In genomic region chr13:41960700-41961697, GRCh38 we compare ENCODE assay signal across 1 cellular context.
TF ChIP-seq lines count a peak whose summit lies in the region.

TSS of gene VWA8 (minus strand) at chr13:41961109. CDS start at chr13:41961015, 94 bp downstream.

TF ChIP-seq in HepG2, 621 proteins besides CTCF, POLR2A, EP300 and RAD21 (continued from another document and continues in another):
- 0 out of 2 replicates have a peak, but pooled peaks have one; percentile 33 for TF ChIP-seq BATF2 (CRISPR knock-in tag; IDR thresholded peaks at IDR 0.05)
- no peak for TF ChIP-seq ZNF101 (CRISPR knock-in tag; IDR thresholded peaks at IDR 0.05; ENCODE audit: borderline replicate concordance, low read depth)
- no peak for TF ChIP-seq ZNF253 (CRISPR knock-in tag; IDR thresholded peaks at IDR 0.05; ENCODE audit: borderline replicate concordance)
- TF ChIP-seq ZMYM4 (CRISPR knock-in tag; IDR thresholded peaks at IDR 0.05), result peak; percentile 63
- TF ChIP-seq ZNF598 (CRISPR knock-in tag; IDR thresholded peaks at IDR 0.05; ENCODE audit: borderline replicate concordance), result peak; percentile 40; the same call in 1 of the 2 replicates
- TF ChIP-seq MED13 (CRISPR knock-in tag; IDR thresholded peaks at IDR 0.05), result 0 out of 2 replicates have a peak, but pooled peaks have one; percentile 59
- TF ChIP-seq SALL1 (CRISPR knock-in tag; IDR thresholded peaks at IDR 0.05), result peak; percentile 80
- TF ChIP-seq TEAD3 (CRISPR knock-in tag; optimal IDR thresholded peaks at IDR 0.05; ENCODE audit: borderline replicate concordance), result peak; percentile 43
- peak; percentile 73; the same call in 1 of the 2 replicates for TF ChIP-seq ZNF580 (CRISPR knock-in tag; IDR thresholded peaks at IDR 0.05; ENCODE audit: borderline replicate concordance, low read depth)
- peak; percentile 38; the same call in 1 of the 2 replicates for TF ChIP-seq ZNF776 (CRISPR knock-in tag; IDR thresholded peaks at IDR 0.05)
- TF ChIP-seq KMT2A (CRISPR knock-in tag; IDR thresholded peaks at IDR 0.05), result peak; percentile 99
- TF ChIP-seq IRF2 (CRISPR knock-in tag; IDR thresholded peaks at IDR 0.05), result peak; percentile 76
- TF ChIP-seq KDM2A (CRISPR knock-in tag; IDR thresholded peaks at IDR 0.05; ENCODE audit: borderline replicate concordance, low read depth), result peak; percentile 96
- 0 out of 2 replicates have a peak, but pooled peaks have one; percentile 9 for TF ChIP-seq ONECUT2 (CRISPR knock-in tag; IDR thresholded peaks at IDR 0.05)
- peak; percentile 79; the same call in 1 of the 2 replicates for TF ChIP-seq ZNF292 (CRISPR knock-in tag; IDR thresholded peaks at IDR 0.05; ENCODE audit: borderline replicate concordance, low read depth)
- TF ChIP-seq PRMT3 (CRISPR knock-in tag; IDR thresholded peaks at IDR 0.05; ENCODE audit: borderline replicate concordance, low read depth), result peak; percentile 82; the same call in 1 of the 2 replicates
- TF ChIP-seq SUZ12 (IDR thresholded peaks at IDR 0.05; ENCODE audit: low read depth, low read length), result no peak
- peak; percentile 98 for TF ChIP-seq BRD4 (CRISPR knock-in tag; IDR thresholded peaks at IDR 0.05)
- 0 out of 2 replicates have a peak, but pooled peaks have one; percentile 55 for TF ChIP-seq HNRNPL (IDR thresholded peaks at IDR 0.05; ENCODE audit: low read depth, low read length)
- TF ChIP-seq SP1 (IDR thresholded peaks at IDR 0.05), result no peak
- TF ChIP-seq SP1 (CRISPR knock-in tag; IDR thresholded peaks at IDR 0.05), result no peak; the same call in 1 of the 2 replicates
- TF ChIP-seq NFKB2 (CRISPR knock-in tag; IDR thresholded peaks at IDR 0.05; ENCODE audit: borderline replicate concordance), result peak; percentile 89; the same call in 1 of the 2 replicates
- no peak for TF ChIP-seq ZFP36 (IDR thresholded peaks at IDR 0.05; ENCODE audit: borderline replicate concordance, low read depth, low read length, partially characterized antibody)
- TF ChIP-seq ZBTB42 (CRISPR knock-in tag; IDR thresholded peaks at IDR 0.05), result 0 out of 2 replicates have a peak, but pooled peaks have one; percentile 50
- 0 out of 2 replicates have a peak, but pooled peaks have one; percentile 46 for TF ChIP-seq PRDM10 (CRISPR knock-in tag; IDR thresholded peaks at IDR 0.05; ENCODE audit: low read depth)
- TF ChIP-seq ZHX1 (CRISPR knock-in tag; IDR thresholded peaks at IDR 0.05; ENCODE audit: low read depth), result no peak
- no peak for TF ChIP-seq U2AF2 (IDR thresholded peaks at IDR 0.05; ENCODE audit: low read depth, low read length)
- no peak for TF ChIP-seq HNRNPH1 (optimal IDR thresholded peaks at IDR 0.05; ENCODE audit: low read depth, low read length)
- TF ChIP-seq ZNF350 (CRISPR knock-in tag; IDR thresholded peaks at IDR 0.05; ENCODE audit: borderline replicate concordance, low read depth), result peak; percentile 56; the same call in 1 of the 2 replicates
- no peak for TF ChIP-seq GMEB2 (CRISPR knock-in tag; IDR thresholded peaks at IDR 0.05; ENCODE audit: low read depth)
- 0 out of 2 replicates have a peak, but pooled peaks have one; percentile 33 for TF ChIP-seq ELF4 (CRISPR knock-in tag; IDR thresholded peaks at IDR 0.05; ENCODE audit: borderline replicate concordance)
- 0 out of 2 replicates have a peak, but pooled peaks have one; percentile 56 for TF ChIP-seq NFE2L1 (CRISPR knock-in tag; IDR thresholded peaks at IDR 0.05; ENCODE audit: borderline replicate concordance)
- TF ChIP-seq SRSF1 (optimal IDR thresholded peaks at IDR 0.05; ENCODE audit: low read depth, low read length), result peak; percentile 84
- no peak for TF ChIP-seq ZNF646 (CRISPR knock-in tag; IDR thresholded peaks at IDR 0.05)
- TF ChIP-seq CENPX (CRISPR knock-in tag; IDR thresholded peaks at IDR 0.05), result no peak
- no peak for TF ChIP-seq SKI (IDR thresholded peaks at IDR 0.05; ENCODE audit: partially characterized antibody)
- peak; percentile 94 for TF ChIP-seq PHF20 (CRISPR knock-in tag; IDR thresholded peaks at IDR 0.05)
- TF ChIP-seq TSC22D2 (CRISPR knock-in tag; IDR thresholded peaks at IDR 0.05; ENCODE audit: borderline replicate concordance), result peak; percentile 50; the same call in 1 of the 2 replicates
- TF ChIP-seq ZNF431 (CRISPR knock-in tag; IDR thresholded peaks at IDR 0.05; ENCODE audit: borderline replicate concordance, low read depth), result peak; percentile 24; the same call in 1 of the 2 replicates
- no peak for TF ChIP-seq MED8 (CRISPR knock-in tag; IDR thresholded peaks at IDR 0.05; ENCODE audit: insufficient replicate concordance)
- no peak; the same call in 1 of the 2 replicates for TF ChIP-seq MIER3 (CRISPR knock-in tag; IDR thresholded peaks at IDR 0.05; ENCODE audit: borderline replicate concordance)
- peak; percentile 91 for TF ChIP-seq KLF6 (CRISPR knock-in tag; IDR thresholded peaks at IDR 0.05)
- no peak for TF ChIP-seq NFIC (IDR thresholded peaks at IDR 0.05; ENCODE audit: low read length)
- TF ChIP-seq HOMEZ (CRISPR knock-in tag; IDR thresholded peaks at IDR 0.05; ENCODE audit: low read depth), result no peak
- TF ChIP-seq MAX (IDR thresholded peaks at IDR 0.05), result peak; percentile 84
- TF ChIP-seq STAT5B (CRISPR knock-in tag; IDR thresholded peaks at IDR 0.05), result 0 out of 2 replicates have a peak, but pooled peaks have one; percentile 42
- TF ChIP-seq JUNB (CRISPR knock-in tag; IDR thresholded peaks at IDR 0.05; ENCODE audit: borderline replicate concordance), result no peak
- no peak for TF ChIP-seq ZFP41 (CRISPR knock-in tag; IDR thresholded peaks at IDR 0.05; ENCODE audit: borderline replicate concordance)
